In genomic region chr10:116765549-116766162, GRCh38 we compare ENCODE assay signal across 8 cellular contexts. TPM values are rescaled to one million over a fixed set of nuclear protein-coding genes. Genes with fewer than 3 reads are reported as not detected.
DNase-seq lines count a peak whose midpoint lies in the region; ATAC-seq and TF ChIP-seq lines count a peak whose summit lies in the region.

No MANE protein-coding gene starts in this region.

- H3K4me3 ChIP-seq in GM06990 (replicated peaks; ENCODE audit: low read depth, low read length) (no peak overlapping the region), MM.1S (ENCODE audit: low read length) (no peak overlapping the region), GM23248 (no peak overlapping the region)

- H3K9me3 ChIP-seq in MM.1S (replicated peaks; ENCODE audit: insufficient read depth, low read length) (no peaks in the 10 kb centered on the region), GM23248 (ENCODE audit: low read depth) (no peaks in the 10 kb centered on the region)

- 75 to 78% methylated on average over 10 of the region's 10 CpGs for WGBS in GM23248 (ENCODE audit: low coverage in 1 of 2, low lambda C conversion rate in 2 of 2, missing lambda C conversion rate in 2 of 2), 2 experiments

- H3K27me3 Mint-ChIP-seq in chondrocyte (ENCODE audit: low read depth) = peaks cover 5% of the 10 kb centered on the region

- H3K9ac ChIP-seq in MM.1S (ENCODE audit: low read length) (no peak overlapping the region), GM23248 (no peak overlapping the region)

- H3K79me2 ChIP-seq in MM.1S (ENCODE audit: low read length) (no peaks in the 10 kb centered on the region), GM23248 (ENCODE audit: insufficient read depth) (no peaks in the 10 kb centered on the region)

- H3K4me1 ChIP-seq in MM.1S (ENCODE audit: low read length) (no peaks in the 10 kb centered on the region), GM23248 (ENCODE audit: insufficient read depth) (peaks cover 38% of the 10 kb centered on the region)

- H3K9me3 Mint-ChIP-seq in chondrocyte (ENCODE audit: low read depth) = peaks cover 7% of the 10 kb centered on the region

- no peak for DNase-seq in GM06990 (ENCODE audit: extremely low read depth, insufficient read length)
- DNase-seq in MM.1S = peak; percentile 44
- no peak for DNase-seq in chondrocyte (ENCODE audit: low spot score)
- DNase-seq in putamen (ENCODE audit: low spot score) = peak; percentile 61
- no peak for DNase-seq in GM23248
- no peak for DNase-seq in NCI-H187 (lab: John Stamatoyannopoulos, UW)

- TF ChIP-seq CTCF in GM06990 (IDR thresholded peaks at IDR 0.05; ENCODE audit: insufficient read depth, low read length, poor library complexity, severe bottlenecking) (peak; percentile 62), MM.1S (IDR thresholded peaks at IDR 0.05; ENCODE audit: low read length) (peak; percentile 60), chondrocyte (IDR thresholded peaks at IDR 0.05) (peak; percentile 51)

- H3K9me2 ChIP-seq in MM.1S (replicated peaks; ENCODE audit: insufficient read depth, low read length) (no peaks in the 10 kb centered on the region), GM23248 (ENCODE audit: insufficient read depth) (no peaks in the 10 kb centered on the region)

- in situ Hi-C loops in GM23248 (cut with MboI) = no loop called here

- H3K4me2 ChIP-seq in MM.1S (ENCODE audit: low read depth, low read length) = no peak overlapping the region
- no peak overlapping the region for H3K4me2 ChIP-seq in GM23248 (ENCODE audit: unreplicated experiment)

- H3K36me3 Mint-ChIP-seq in chondrocyte (ENCODE audit: low read depth) = no peaks in the 10 kb centered on the region

- no peaks in the 10 kb centered on the region for H3F3A ChIP-seq in MM.1S (ENCODE audit: insufficient read depth, low read length)
- H3F3A ChIP-seq in GM23248 (ENCODE audit: insufficient read depth) = peaks cover 4% of the 10 kb centered on the region; the same call in 1 of the 2 replicates

- no peak overlapping the region for H3K4me3 Mint-ChIP-seq in chondrocyte (ENCODE audit: unreplicated experiment)

- H3K27ac ChIP-seq in MM.1S (ENCODE audit: low read length) (no peak overlapping the region), GM23248 (no peak overlapping the region)

- H3K27me3 ChIP-seq in GM06990 (replicated peaks; ENCODE audit: control insufficient read depth, insufficient read depth, low read length) = peaks cover 3% of the 10 kb centered on the region; the same call in 1 of the 2 replicates
- no peaks in the 10 kb centered on the region for H3K27me3 ChIP-seq in MM.1S (replicated peaks; ENCODE audit: insufficient read depth, low read length)
- H3K27me3 ChIP-seq in GM23248 (replicated peaks; ENCODE audit: insufficient read depth) = no peaks in the 10 kb centered on the region

- H3K36me3 ChIP-seq in GM06990 (ENCODE audit: control insufficient read depth, insufficient read depth, low read length) (no peaks in the 10 kb centered on the region), MM.1S (replicated peaks; ENCODE audit: insufficient read depth, low read length) (no peaks in the 10 kb centered on the region), GM23248 (ENCODE audit: low read depth) (no peaks in the 10 kb centered on the region)

- no peak for ATAC-seq in HG03571 (IDR thresholded peaks at IDR 0.05; ENCODE audit: unreplicated experiment)
- no peak for ATAC-seq in GM19452 (IDR thresholded peaks at IDR 0.05; ENCODE audit: unreplicated experiment)

- no peak overlapping the region for H3K27ac Mint-ChIP-seq in chondrocyte (ENCODE audit: unreplicated experiment)

- no peak overlapping the region for H2AFZ ChIP-seq in MM.1S (ENCODE audit: low read length)
- H2AFZ ChIP-seq in GM23248 = no peak overlapping the region

- no peaks in the 10 kb centered on the region for H4K20me1 ChIP-seq in MM.1S (ENCODE audit: insufficient read depth, low read length)
- no peaks in the 10 kb centered on the region for H4K20me1 ChIP-seq in GM23248 (ENCODE audit: insufficient read depth)

- H3K4me1 Mint-ChIP-seq in chondrocyte (ENCODE audit: low read depth) = peaks cover 15% of the 10 kb centered on the region

RNA-seq across cellular contexts. Expression of gene HSPA12A, which starts 23.3 kb away (rescaled TPM):
- total RNA-seq in chondrocyte = 5.8 to 9.7 TPM (median 6.9 TPM) in 3 replicates
- total RNA-seq in GM23248 (2014; rRNA removed; shearing (Covaris generic)) = 4.8 and 4.9 TPM in 2 replicates
- polyA plus RNA-seq in GM23248 (2016; fragmentation: Nextera tagmentation; extraction: Ambion mirVana) = 5.4 and 5.6 TPM in 2 replicates

Comparison
In these comparisons a context has a peak if more than half of its experiments do, and no peak if none do; other contexts are left out.
1. DNase-seq: peak in MM.1S (single experiment) and putamen (single experiment); none in GM06990 (single experiment), chondrocyte (single experiment), GM23248 (single experiment) and NCI-H187 (0 of 2).
2. Peak in every context shown above with its lines, with median percentiles within 50 percentile points of each other: CTCF ChIP-seq.